Comparison of ENCODE assay signal across 30 cellular contexts in the genomic region with DNA sequence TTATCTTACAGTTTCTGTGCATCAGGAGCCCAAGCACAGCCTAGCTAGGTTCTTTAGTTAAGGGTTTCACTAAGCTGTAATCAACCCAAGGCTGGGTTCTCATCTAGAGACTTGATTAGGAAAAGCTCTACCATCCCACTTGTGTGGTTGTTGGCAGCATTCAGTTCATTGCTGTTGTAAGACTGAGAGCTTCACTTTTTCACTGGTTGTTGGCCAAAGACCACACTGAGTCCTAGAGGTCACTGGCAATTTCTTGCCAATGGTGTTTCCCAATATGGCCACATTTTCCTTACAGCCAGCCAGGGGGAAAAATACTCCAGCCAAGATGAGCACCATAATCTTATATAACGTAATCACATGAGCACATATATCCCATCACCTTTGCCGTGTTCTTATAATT.
"Had no signal": no experiment of that assay in that cellular context is flagged by ENCODE, and none has a peak within 500 bp of the region (broad histone marks: within the 10 kb centered on the region; RNA-seq: fewer than 3 reads in every experiment).

No MANE protein-coding gene starts in this region.

- H3K27ac ChIP-seq: brain microvascular endothelial cell, colonic mucosa, gastroesophageal sphincter, heart right ventricle had no signal

- DNase-seq: activated CD4-positive, alpha-beta memory T cell treated with anti-CD3 and anti-CD28 coated beads for 36 hours; activated CD4-positive, alpha-beta T cell treated with anti-CD3 and anti-CD28 coated beads for 36 hours; activated CD4-positive, alpha-beta T cell treated with anti-CD3 and anti-CD28 coated beads, Interleukin-2, amount 10 ng/mL, durations not matched to agents 24 days and 14 days; activated CD4-positive, CD25-positive, alpha-beta regulatory T cell; activated CD4-positive, CD25-positive, alpha-beta regulatory T cell treated with anti-CD3 and anti-CD28 coated beads, Interleukin-2, amount 50 U/mL, for 72 hours; activated CD8-positive, alpha-beta memory T cell treated with anti-CD3 and anti-CD28 coated beads, Interleukin-2, amount 10 ng/mL, durations not matched to agents 7 days and 5 days; activated CD8-positive, alpha-beta memory T cell treated with anti-CD3 and anti-CD28 coated beads, Interleukin-2, amount 50 U/mL, for 4 hours; activated CD8-positive, alpha-beta T cell treated with anti-CD3 and anti-CD28 coated beads, Interleukin-2, amount 10 ng/mL, durations not matched to agents 7 days and 5 days; activated gamma-delta T cell; activated naive CD4-positive, alpha-beta T cell; activated naive CD4-positive, alpha-beta T cell treated with anti-CD3 and anti-CD28 coated beads, Interleukin-2, amount 10 ng/mL, durations not matched to agents 7 days and 5 days; activated naive CD8-positive, alpha-beta T cell treated with anti-CD3 and anti-CD28 coated beads, Interleukin-2, amount 10 ng/mL, durations not matched to agents 7 days and 5 days; activated T-cell treated with anti-CD3 and anti-CD28 coated beads for 4 hours; activated T-cell treated with anti-CD3 and anti-CD28 coated beads, Interleukin-2, amount 50 U/mL, for 24 hours; activated T-cell treated with anti-CD3 and anti-CD28 coated beads, Interleukin-2, amount 50 U/mL, for 72 hours; anterior cingulate cortex; brain microvascular endothelial cell; caudate nucleus; colonic mucosa; effector memory CD4-positive, alpha-beta T cell; endodermal cell; foreskin melanocyte; heart right ventricle; T-helper 1 cell; T-helper 17 cell; T1000 had no signal

- ATAC-seq: activated CD4-positive, alpha-beta T cell treated with anti-CD3 and anti-CD28 coated beads for 36 hours; activated CD8-positive, alpha-beta memory T cell treated with anti-CD3 and anti-CD28 coated beads, Interleukin-2, amount 10 ng/mL, durations not matched to agents 7 days and 5 days; activated CD8-positive, alpha-beta T cell treated with anti-CD3 and anti-CD28 coated beads, Interleukin-2, amount 10 ng/mL, durations not matched to agents 7 days and 5 days; activated naive CD4-positive, alpha-beta T cell treated with anti-CD3 and anti-CD28 coated beads, Interleukin-2, amount 50 U/mL, for 72 hours; activated T-cell treated with anti-CD3 and anti-CD28 coated beads, Interleukin-2, amount 50 U/mL, for 72 hours; esophagus mucosa; gastroesophageal sphincter; heart right ventricle; T-helper 17 cell had no signal

- H3K4me3 ChIP-seq: colonic mucosa, gastroesophageal sphincter, heart right ventricle had no signal

- H3K27me3 Mint-ChIP-seq: activated CD4-positive, alpha-beta memory T cell treated with anti-CD3 and anti-CD28 coated beads for 36 hours; activated CD4-positive, alpha-beta T cell treated with anti-CD3 and anti-CD28 coated beads for 36 hours; activated CD4-positive, alpha-beta T cell treated with anti-CD3 and anti-CD28 coated beads, Interleukin-2, amount 10 ng/mL, durations not matched to agents 24 days and 14 days; activated CD8-positive, alpha-beta memory T cell treated with anti-CD3 and anti-CD28 coated beads, Interleukin-2, amount 10 ng/mL, durations not matched to agents 7 days and 5 days; activated naive CD4-positive, alpha-beta T cell treated with anti-CD3 and anti-CD28 coated beads, Interleukin-2, amount 10 ng/mL, durations not matched to agents 7 days and 5 days; activated naive CD8-positive, alpha-beta T cell treated with anti-CD3 and anti-CD28 coated beads, Interleukin-2, amount 10 ng/mL, durations not matched to agents 7 days and 5 days; activated T-cell treated with anti-CD3 and anti-CD28 coated beads, Interleukin-2, amount 50 U/mL, for 24 hours; T-helper 17 cell had no signal

- H3K4me1 Mint-ChIP-seq: activated CD4-positive, alpha-beta T cell treated with anti-CD3 and anti-CD28 coated beads for 36 hours; activated CD4-positive, alpha-beta T cell treated with anti-CD3 and anti-CD28 coated beads, Interleukin-2, amount 10 ng/mL, durations not matched to agents 24 days and 14 days; activated CD8-positive, alpha-beta memory T cell treated with anti-CD3 and anti-CD28 coated beads, Interleukin-2, amount 10 ng/mL, durations not matched to agents 7 days and 5 days; activated naive CD4-positive, alpha-beta T cell treated with anti-CD3 and anti-CD28 coated beads, Interleukin-2, amount 10 ng/mL, durations not matched to agents 7 days and 5 days; activated naive CD8-positive, alpha-beta T cell treated with anti-CD3 and anti-CD28 coated beads, Interleukin-2, amount 10 ng/mL, durations not matched to agents 7 days and 5 days; endodermal cell; T-helper 17 cell had no signal

- H3K27me3 ChIP-seq: brain microvascular endothelial cell, colonic mucosa, gastroesophageal sphincter, heart right ventricle had no signal

- H3K9me3 ChIP-seq: colonic mucosa had no signal

- H3K4me1 ChIP-seq: colonic mucosa, gastroesophageal sphincter, heart right ventricle had no signal

- H3K36me3 ChIP-seq: brain microvascular endothelial cell, colonic mucosa, gastroesophageal sphincter had no signal

- H3K27ac Mint-ChIP-seq: activated CD4-positive, alpha-beta memory T cell treated with anti-CD3 and anti-CD28 coated beads for 36 hours; activated CD4-positive, alpha-beta T cell treated with anti-CD3 and anti-CD28 coated beads for 36 hours; activated CD4-positive, alpha-beta T cell treated with anti-CD3 and anti-CD28 coated beads, Interleukin-2, amount 10 ng/mL, durations not matched to agents 24 days and 14 days; activated CD8-positive, alpha-beta memory T cell treated with anti-CD3 and anti-CD28 coated beads, Interleukin-2, amount 10 ng/mL, durations not matched to agents 7 days and 5 days; activated CD8-positive, alpha-beta T cell treated with anti-CD3 and anti-CD28 coated beads, Interleukin-2, amount 10 ng/mL, durations not matched to agents 7 days and 5 days; activated naive CD4-positive, alpha-beta T cell treated with anti-CD3 and anti-CD28 coated beads, Interleukin-2, amount 10 ng/mL, durations not matched to agents 7 days and 5 days; activated naive CD4-positive, alpha-beta T cell treated with anti-CD3 and anti-CD28 coated beads, Interleukin-2, amount 50 U/mL, for 72 hours; activated naive CD8-positive, alpha-beta T cell treated with anti-CD3 and anti-CD28 coated beads, Interleukin-2, amount 10 ng/mL, durations not matched to agents 7 days and 5 days; activated T-cell treated with anti-CD3 and anti-CD28 coated beads, Interleukin-2, amount 50 U/mL, for 24 hours; activated T-cell treated with anti-CD3 and anti-CD28 coated beads, Interleukin-2, amount 50 U/mL, for 72 hours; endodermal cell; T-helper 17 cell; T-helper 2 cell treated with Interferon-gamma antibody and Interleukin-4, amounts not matched to agents 5 μg/mL and 100 μg/mL, for 36 hours had no signal

- H3K4me3 Mint-ChIP-seq: activated CD4-positive, alpha-beta memory T cell treated with anti-CD3 and anti-CD28 coated beads for 36 hours; activated CD4-positive, alpha-beta T cell treated with anti-CD3 and anti-CD28 coated beads for 36 hours; activated CD4-positive, alpha-beta T cell treated with anti-CD3 and anti-CD28 coated beads, Interleukin-2, amount 10 ng/mL, durations not matched to agents 24 days and 14 days; activated CD8-positive, alpha-beta memory T cell treated with anti-CD3 and anti-CD28 coated beads, Interleukin-2, amount 10 ng/mL, durations not matched to agents 7 days and 5 days; activated CD8-positive, alpha-beta T cell treated with anti-CD3 and anti-CD28 coated beads, Interleukin-2, amount 10 ng/mL, durations not matched to agents 7 days and 5 days; activated naive CD4-positive, alpha-beta T cell treated with anti-CD3 and anti-CD28 coated beads, Interleukin-2, amount 10 ng/mL, durations not matched to agents 7 days and 5 days; activated naive CD8-positive, alpha-beta T cell treated with anti-CD3 and anti-CD28 coated beads, Interleukin-2, amount 10 ng/mL, durations not matched to agents 7 days and 5 days; activated T-cell treated with anti-CD3 and anti-CD28 coated beads, Interleukin-2, amount 50 U/mL, for 24 hours; activated T-cell treated with anti-CD3 and anti-CD28 coated beads, Interleukin-2, amount 50 U/mL, for 72 hours; endodermal cell; T-helper 17 cell; T-helper 2 cell treated with Interferon-gamma antibody and Interleukin-4, amounts not matched to agents 5 μg/mL and 100 μg/mL, for 36 hours had no signal
